Comparison of ENCODE assay signal across 1 cellular context in the genomic region with DNA sequence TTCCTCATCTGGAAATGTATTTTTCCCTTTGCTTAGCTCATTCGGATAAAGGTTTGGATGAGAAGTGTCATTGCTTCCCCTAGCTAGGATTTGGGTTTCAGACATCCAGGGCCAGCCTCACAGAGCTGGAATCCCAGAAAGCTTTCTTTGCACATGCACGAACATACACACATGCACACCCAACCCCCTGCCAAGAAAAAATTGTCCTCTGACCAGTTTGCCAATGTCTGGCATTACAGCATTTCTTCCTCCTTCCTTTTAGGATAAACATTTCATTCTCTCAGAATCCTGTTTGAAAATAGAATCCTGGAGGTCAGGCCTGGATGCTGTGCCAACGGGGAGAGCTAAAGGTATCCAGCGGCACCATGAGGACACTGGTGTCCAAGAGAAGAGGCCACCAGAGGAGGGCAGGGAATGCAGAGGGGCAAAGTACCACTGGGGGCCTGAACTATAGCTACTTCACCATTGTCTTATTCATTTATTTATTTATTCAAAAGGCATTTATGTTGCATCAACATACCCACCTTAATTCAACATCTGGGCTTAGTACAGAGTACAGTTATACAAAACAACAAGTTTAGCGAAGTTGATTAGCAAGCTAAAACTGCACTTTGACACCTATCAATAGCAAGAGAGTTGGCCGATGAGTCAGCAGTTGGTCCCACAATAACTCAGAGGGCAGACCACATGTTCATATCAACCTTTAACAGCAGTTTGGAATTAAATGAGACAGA.
TF ChIP-seq lines count a peak whose summit lies in the region.

No MANE protein-coding gene starts in this region.

TF ChIP-seq in K562, 482 proteins besides CTCF, POLR2A, EP300 and RAD21 (continued from another document and continues in another):
- TF ChIP-seq, protein P1, sequence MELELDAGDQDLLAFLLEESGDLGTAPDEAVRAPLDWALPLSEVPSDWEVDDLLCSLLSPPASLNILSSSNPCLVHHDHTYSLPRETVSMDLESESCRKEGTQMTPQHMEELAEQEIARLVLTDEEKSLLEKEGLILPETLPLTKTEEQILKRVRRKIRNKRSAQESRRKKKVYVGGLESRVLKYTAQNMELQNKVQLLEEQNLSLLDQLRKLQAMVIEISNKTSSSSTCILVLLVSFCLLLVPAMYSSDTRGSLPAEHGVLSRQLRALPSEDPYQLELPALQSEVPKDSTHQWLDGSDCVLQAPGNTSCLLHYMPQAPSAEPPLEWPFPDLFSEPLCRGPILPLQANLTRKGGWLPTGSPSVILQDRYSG (tag; conservative IDR thresholded peaks at IDR 0.05; ENCODE audit: low read depth), result no peak
- TF ChIP-seq DDX20 (tag; IDR thresholded peaks at IDR 0.05; ENCODE audit: low read depth) (no peak), NFIX (CRISPR knock-in tag; IDR thresholded peaks at IDR 0.05; ENCODE audit: low read depth) (no peak), WHSC1 (IDR thresholded peaks at IDR 0.05; ENCODE audit: low read length) (no peak), CREBBP (IDR thresholded peaks at IDR 0.05; ENCODE audit: low read depth, low read length) (no peak), ZNF274 (IDR thresholded peaks at IDR 0.05; ENCODE audit: borderline replicate concordance, low read depth, low read length) (no peak), SREBF1 (IDR thresholded peaks at IDR 0.05; ENCODE audit: borderline replicate concordance, low read depth, low read length) (no peak), FOS (IDR thresholded peaks at IDR 0.05; ENCODE audit: extremely low read depth, insufficient read length) (no peak), GTF2A2 (tag; IDR thresholded peaks at IDR 0.05) (no peak), U2AF1 (optimal IDR thresholded peaks at IDR 0.05; ENCODE audit: low read depth, low read length) (no peak), ZNF133 (CRISPR knock-in tag; IDR thresholded peaks at IDR 0.05) (no peak), CTBP1 (IDR thresholded peaks at IDR 0.05; ENCODE audit: borderline replicate concordance) (no peak), RCOR1 (IDR thresholded peaks at IDR 0.05; ENCODE audit: borderline replicate concordance in 1 of 2, low read depth in 2 of 2, low read length in 2 of 2) (no peak), JUND (IDR thresholded peaks at IDR 0.05; ENCODE audit: borderline replicate concordance, low read depth, low read length) (peak; percentile 86), JUND (tag; IDR thresholded peaks at IDR 0.05; ENCODE audit: borderline replicate concordance, low read depth, low read length) (peak; percentile 72; the same call in 2 of the 3 replicates), ZNF408 (CRISPR knock-in tag; IDR thresholded peaks at IDR 0.05; ENCODE audit: low read depth) (no peak), ZNF507 (tag; conservative IDR thresholded peaks at IDR 0.05) (no peak), FOXP1 (CRISPR knock-in tag; IDR thresholded peaks at IDR 0.05) (no peak), TAF1 (IDR thresholded peaks at IDR 0.05; ENCODE audit: control insufficient read depth, extremely low read depth, insufficient read depth, low read length, severe bottlenecking) (no peak), HDAC8 (tag; IDR thresholded peaks at IDR 0.05) (no peak), ERF (CRISPR knock-in tag; IDR thresholded peaks at IDR 0.05) (no peak), FIP1L1 (IDR thresholded peaks at IDR 0.05; ENCODE audit: low read depth, low read length, poor library complexity, severe bottlenecking) (no peak), MED1 (CRISPR knock-in tag; IDR thresholded peaks at IDR 0.05; ENCODE audit: borderline replicate concordance) (no peak), NCOR1 (IDR thresholded peaks at IDR 0.05) (peak; percentile 72), MTA2 (IDR thresholded peaks at IDR 0.05; ENCODE audit: low read depth) (peak; percentile 49; the same call in 1 of the 2 replicates), HDAC3 (IDR thresholded peaks at IDR 0.05; ENCODE audit: borderline replicate concordance, partially characterized antibody) (no peak), DMBX1 (CRISPR knock-in tag; IDR thresholded peaks at IDR 0.05; ENCODE audit: borderline replicate concordance) (no peak), SIN3A (IDR thresholded peaks at IDR 0.05; ENCODE audit: borderline replicate concordance in 2 of 2, control insufficient read depth in 1 of 2, low read depth in 2 of 2, low read length in 2 of 2) (no peak), FOSL1 (tag; conservative IDR thresholded peaks at IDR 0.05) (peak; percentile 84), BRCA1 (IDR thresholded peaks at IDR 0.05) (no peak), BRCA1 (CRISPR knock-in tag; IDR thresholded peaks at IDR 0.05) (no peak), HMGN3 (IDR thresholded peaks at IDR 0.05; ENCODE audit: borderline replicate concordance, extremely low read depth, insufficient read length, low read depth, low read length) (no peak), CBX2 (IDR thresholded peaks at IDR 0.05; ENCODE audit: insufficient read depth, low read length, poor library complexity, severe bottlenecking) (no peak), PRMT5 (CRISPR knock-in tag; IDR thresholded peaks at IDR 0.05) (no peak), ZNF584 (CRISPR knock-in tag; IDR thresholded peaks at IDR 0.05; ENCODE audit: low read depth) (no peak)
- TF ChIP-seq, protein P2, sequence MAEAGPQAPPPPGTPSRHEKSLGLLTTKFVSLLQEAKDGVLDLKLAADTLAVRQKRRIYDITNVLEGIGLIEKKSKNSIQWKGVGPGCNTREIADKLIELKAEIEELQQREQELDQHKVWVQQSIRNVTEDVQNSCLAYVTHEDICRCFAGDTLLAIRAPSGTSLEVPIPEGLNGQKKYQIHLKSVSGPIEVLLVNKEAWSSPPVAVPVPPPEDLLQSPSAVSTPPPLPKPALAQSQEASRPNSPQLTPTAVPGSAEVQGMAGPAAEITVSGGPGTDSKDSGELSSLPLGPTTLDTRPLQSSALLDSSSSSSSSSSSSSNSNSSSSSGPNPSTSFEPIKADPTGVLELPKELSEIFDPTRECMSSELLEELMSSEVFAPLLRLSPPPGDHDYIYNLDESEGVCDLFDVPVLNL (CRISPR knock-in tag; IDR thresholded peaks at IDR 0.05; ENCODE audit: low read depth), result no peak
- TF ChIP-seq, protein P3, sequence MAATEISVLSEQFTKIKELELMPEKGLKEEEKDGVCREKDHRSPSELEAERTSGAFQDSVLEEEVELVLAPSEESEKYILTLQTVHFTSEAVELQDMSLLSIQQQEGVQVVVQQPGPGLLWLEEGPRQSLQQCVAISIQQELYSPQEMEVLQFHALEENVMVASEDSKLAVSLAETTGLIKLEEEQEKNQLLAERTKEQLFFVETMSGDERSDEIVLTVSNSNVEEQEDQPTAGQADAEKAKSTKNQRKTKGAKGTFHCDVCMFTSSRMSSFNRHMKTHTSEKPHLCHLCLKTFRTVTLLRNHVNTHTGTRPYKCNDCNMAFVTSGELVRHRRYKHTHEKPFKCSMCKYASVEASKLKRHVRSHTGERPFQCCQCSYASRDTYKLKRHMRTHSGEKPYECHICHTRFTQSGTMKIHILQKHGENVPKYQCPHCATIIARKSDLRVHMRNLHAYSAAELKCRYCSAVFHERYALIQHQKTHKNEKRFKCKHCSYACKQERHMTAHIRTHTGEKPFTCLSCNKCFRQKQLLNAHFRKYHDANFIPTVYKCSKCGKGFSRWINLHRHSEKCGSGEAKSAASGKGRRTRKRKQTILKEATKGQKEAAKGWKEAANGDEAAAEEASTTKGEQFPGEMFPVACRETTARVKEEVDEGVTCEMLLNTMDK (IDR thresholded peaks at IDR 0.05; ENCODE audit: borderline replicate concordance, insufficient read depth, low read depth, low read length, poor library complexity, severe bottlenecking), result no peak
- TF ChIP-seq, protein P4, sequence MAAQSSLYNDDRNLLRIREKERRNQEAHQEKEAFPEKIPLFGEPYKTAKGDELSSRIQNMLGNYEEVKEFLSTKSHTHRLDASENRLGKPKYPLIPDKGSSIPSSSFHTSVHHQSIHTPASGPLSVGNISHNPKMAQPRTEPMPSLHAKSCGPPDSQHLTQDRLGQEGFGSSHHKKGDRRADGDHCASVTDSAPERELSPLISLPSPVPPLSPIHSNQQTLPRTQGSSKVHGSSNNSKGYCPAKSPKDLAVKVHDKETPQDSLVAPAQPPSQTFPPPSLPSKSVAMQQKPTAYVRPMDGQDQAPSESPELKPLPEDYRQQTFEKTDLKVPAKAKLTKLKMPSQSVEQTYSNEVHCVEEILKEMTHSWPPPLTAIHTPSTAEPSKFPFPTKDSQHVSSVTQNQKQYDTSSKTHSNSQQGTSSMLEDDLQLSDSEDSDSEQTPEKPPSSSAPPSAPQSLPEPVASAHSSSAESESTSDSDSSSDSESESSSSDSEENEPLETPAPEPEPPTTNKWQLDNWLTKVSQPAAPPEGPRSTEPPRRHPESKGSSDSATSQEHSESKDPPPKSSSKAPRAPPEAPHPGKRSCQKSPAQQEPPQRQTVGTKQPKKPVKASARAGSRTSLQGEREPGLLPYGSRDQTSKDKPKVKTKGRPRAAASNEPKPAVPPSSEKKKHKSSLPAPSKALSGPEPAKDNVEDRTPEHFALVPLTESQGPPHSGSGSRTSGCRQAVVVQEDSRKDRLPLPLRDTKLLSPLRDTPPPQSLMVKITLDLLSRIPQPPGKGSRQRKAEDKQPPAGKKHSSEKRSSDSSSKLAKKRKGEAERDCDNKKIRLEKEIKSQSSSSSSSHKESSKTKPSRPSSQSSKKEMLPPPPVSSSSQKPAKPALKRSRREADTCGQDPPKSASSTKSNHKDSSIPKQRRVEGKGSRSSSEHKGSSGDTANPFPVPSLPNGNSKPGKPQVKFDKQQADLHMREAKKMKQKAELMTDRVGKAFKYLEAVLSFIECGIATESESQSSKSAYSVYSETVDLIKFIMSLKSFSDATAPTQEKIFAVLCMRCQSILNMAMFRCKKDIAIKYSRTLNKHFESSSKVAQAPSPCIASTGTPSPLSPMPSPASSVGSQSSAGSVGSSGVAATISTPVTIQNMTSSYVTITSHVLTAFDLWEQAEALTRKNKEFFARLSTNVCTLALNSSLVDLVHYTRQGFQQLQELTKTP (IDR thresholded peaks at IDR 0.05; ENCODE audit: low read depth in 1 of 2, partially characterized antibody in 2 of 2), result no peak
- TF ChIP-seq, protein P5, sequence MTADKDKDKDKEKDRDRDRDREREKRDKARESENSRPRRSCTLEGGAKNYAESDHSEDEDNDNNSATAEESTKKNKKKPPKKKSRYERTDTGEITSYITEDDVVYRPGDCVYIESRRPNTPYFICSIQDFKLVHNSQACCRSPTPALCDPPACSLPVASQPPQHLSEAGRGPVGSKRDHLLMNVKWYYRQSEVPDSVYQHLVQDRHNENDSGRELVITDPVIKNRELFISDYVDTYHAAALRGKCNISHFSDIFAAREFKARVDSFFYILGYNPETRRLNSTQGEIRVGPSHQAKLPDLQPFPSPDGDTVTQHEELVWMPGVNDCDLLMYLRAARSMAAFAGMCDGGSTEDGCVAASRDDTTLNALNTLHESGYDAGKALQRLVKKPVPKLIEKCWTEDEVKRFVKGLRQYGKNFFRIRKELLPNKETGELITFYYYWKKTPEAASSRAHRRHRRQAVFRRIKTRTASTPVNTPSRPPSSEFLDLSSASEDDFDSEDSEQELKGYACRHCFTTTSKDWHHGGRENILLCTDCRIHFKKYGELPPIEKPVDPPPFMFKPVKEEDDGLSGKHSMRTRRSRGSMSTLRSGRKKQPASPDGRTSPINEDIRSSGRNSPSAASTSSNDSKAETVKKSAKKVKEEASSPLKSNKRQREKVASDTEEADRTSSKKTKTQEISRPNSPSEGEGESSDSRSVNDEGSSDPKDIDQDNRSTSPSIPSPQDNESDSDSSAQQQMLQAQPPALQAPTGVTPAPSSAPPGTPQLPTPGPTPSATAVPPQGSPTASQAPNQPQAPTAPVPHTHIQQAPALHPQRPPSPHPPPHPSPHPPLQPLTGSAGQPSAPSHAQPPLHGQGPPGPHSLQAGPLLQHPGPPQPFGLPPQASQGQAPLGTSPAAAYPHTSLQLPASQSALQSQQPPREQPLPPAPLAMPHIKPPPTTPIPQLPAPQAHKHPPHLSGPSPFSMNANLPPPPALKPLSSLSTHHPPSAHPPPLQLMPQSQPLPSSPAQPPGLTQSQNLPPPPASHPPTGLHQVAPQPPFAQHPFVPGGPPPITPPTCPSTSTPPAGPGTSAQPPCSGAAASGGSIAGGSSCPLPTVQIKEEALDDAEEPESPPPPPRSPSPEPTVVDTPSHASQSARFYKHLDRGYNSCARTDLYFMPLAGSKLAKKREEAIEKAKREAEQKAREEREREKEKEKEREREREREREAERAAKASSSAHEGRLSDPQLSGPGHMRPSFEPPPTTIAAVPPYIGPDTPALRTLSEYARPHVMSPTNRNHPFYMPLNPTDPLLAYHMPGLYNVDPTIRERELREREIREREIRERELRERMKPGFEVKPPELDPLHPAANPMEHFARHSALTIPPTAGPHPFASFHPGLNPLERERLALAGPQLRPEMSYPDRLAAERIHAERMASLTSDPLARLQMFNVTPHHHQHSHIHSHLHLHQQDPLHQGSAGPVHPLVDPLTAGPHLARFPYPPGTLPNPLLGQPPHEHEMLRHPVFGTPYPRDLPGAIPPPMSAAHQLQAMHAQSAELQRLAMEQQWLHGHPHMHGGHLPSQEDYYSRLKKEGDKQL (CRISPR knock-in tag; IDR thresholded peaks at IDR 0.05; ENCODE audit: borderline replicate concordance), result no peak
- TF ChIP-seq, protein P6, sequence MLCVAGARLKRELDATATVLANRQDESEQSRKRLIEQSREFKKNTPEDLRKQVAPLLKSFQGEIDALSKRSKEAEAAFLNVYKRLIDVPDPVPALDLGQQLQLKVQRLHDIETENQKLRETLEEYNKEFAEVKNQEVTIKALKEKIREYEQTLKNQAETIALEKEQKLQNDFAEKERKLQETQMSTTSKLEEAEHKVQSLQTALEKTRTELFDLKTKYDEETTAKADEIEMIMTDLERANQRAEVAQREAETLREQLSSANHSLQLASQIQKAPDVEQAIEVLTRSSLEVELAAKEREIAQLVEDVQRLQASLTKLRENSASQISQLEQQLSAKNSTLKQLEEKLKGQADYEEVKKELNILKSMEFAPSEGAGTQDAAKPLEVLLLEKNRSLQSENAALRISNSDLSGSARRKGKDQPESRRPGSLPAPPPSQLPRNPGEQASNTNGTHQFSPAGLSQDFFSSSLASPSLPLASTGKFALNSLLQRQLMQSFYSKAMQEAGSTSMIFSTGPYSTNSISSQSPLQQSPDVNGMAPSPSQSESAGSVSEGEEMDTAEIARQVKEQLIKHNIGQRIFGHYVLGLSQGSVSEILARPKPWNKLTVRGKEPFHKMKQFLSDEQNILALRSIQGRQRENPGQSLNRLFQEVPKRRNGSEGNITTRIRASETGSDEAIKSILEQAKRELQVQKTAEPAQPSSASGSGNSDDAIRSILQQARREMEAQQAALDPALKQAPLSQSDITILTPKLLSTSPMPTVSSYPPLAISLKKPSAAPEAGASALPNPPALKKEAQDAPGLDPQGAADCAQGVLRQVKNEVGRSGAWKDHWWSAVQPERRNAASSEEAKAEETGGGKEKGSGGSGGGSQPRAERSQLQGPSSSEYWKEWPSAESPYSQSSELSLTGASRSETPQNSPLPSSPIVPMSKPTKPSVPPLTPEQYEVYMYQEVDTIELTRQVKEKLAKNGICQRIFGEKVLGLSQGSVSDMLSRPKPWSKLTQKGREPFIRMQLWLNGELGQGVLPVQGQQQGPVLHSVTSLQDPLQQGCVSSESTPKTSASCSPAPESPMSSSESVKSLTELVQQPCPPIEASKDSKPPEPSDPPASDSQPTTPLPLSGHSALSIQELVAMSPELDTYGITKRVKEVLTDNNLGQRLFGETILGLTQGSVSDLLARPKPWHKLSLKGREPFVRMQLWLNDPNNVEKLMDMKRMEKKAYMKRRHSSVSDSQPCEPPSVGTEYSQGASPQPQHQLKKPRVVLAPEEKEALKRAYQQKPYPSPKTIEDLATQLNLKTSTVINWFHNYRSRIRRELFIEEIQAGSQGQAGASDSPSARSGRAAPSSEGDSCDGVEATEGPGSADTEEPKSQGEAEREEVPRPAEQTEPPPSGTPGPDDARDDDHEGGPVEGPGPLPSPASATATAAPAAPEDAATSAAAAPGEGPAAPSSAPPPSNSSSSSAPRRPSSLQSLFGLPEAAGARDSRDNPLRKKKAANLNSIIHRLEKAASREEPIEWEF (CRISPR knock-in tag; IDR thresholded peaks at IDR 0.05), result peak; percentile 85; the same call in 1 of the 2 replicates
